In the genomic region with DNA sequence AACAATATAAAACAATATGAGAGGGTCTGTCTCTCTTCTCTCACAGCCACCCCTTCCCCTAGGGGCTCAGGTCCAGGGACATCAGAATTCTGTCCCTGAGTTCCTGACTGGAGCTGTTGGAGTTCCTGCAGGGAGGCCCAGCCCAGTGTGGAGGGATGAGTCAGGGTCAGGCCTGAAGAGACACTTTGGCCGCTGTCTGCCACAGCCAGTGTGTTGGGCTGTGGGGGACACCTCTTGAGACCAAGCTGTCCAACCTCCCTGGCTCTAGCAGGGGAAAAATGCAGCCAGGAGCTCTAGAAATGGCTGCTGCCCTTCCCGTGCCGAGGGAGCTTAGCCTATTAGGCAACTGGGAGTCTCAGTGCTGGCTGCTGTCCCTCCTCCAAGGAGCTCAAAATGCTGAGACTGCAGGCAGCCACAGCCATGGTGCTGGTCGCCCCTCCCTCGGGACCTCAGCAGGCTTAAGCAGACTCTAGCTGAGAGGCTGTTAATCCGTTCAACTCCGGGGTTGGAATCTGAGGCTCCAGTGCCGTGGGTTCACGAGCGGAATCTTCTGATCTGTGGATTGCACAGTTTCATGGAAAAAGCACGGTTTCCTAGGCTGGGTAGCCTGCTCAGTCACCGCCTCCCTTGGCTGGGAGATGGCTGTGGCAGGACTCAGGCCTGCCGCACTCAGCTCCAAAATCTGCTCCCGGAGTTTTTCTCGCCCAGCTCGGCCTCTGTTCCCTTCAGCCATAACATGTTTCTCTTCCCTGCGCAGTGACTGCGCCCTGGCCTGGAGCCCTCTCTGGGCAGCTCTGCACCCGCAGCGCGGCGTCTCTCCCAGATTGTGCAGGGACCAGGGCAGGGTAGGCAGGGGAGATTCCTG, we compare ENCODE assay signal across 1 cellular context.
TF ChIP-seq lines count a peak whose summit lies in the region.

No MANE protein-coding gene starts in this region.

TF ChIP-seq in HepG2, 621 proteins besides CTCF, POLR2A, EP300 and RAD21 (continued from another document):
- TF ChIP-seq, protein P1, sequence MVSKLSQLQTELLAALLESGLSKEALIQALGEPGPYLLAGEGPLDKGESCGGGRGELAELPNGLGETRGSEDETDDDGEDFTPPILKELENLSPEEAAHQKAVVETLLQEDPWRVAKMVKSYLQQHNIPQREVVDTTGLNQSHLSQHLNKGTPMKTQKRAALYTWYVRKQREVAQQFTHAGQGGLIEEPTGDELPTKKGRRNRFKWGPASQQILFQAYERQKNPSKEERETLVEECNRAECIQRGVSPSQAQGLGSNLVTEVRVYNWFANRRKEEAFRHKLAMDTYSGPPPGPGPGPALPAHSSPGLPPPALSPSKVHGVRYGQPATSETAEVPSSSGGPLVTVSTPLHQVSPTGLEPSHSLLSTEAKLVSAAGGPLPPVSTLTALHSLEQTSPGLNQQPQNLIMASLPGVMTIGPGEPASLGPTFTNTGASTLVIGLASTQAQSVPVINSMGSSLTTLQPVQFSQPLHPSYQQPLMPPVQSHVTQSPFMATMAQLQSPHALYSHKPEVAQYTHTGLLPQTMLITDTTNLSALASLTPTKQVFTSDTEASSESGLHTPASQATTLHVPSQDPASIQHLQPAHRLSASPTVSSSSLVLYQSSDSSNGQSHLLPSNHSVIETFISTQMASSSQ (IDR thresholded peaks at IDR 0.05; ENCODE audit: low read depth), result peak; percentile 6
- TF ChIP-seq, protein P1 (CRISPR knock-in tag; IDR thresholded peaks at IDR 0.05; ENCODE audit: borderline replicate concordance), result 0 out of 2 replicates have a peak, but pooled peaks have one; percentile 56
- TF ChIP-seq SALL1 (CRISPR knock-in tag; IDR thresholded peaks at IDR 0.05), result 0 out of 2 replicates have a peak, but pooled peaks have one; percentile 17
- TF ChIP-seq ZNF230 (CRISPR knock-in tag; IDR thresholded peaks at IDR 0.05), result 0 out of 2 replicates have a peak, but pooled peaks have one; percentile 56
- 0 out of 2 replicates have a peak, but pooled peaks have one; percentile 30 for TF ChIP-seq ZNF343 (CRISPR knock-in tag; IDR thresholded peaks at IDR 0.05)
- TF ChIP-seq ZSCAN25 (CRISPR knock-in tag; IDR thresholded peaks at IDR 0.05), result no peak
- TF ChIP-seq NR1H2 (CRISPR knock-in tag; IDR thresholded peaks at IDR 0.05; ENCODE audit: borderline replicate concordance, low read depth), result no peak
- no peak for TF ChIP-seq CC2D1A (CRISPR knock-in tag; IDR thresholded peaks at IDR 0.05)
- peak; percentile 39 for TF ChIP-seq PHF8 (CRISPR knock-in tag; IDR thresholded peaks at IDR 0.05)
- TF ChIP-seq ZNF614 (CRISPR knock-in tag; IDR thresholded peaks at IDR 0.05; ENCODE audit: borderline replicate concordance), result 0 out of 2 replicates have a peak, but pooled peaks have one; percentile 0
- TF ChIP-seq NR2C2 (CRISPR knock-in tag; IDR thresholded peaks at IDR 0.05; ENCODE audit: borderline replicate concordance), result 0 out of 2 replicates have a peak, but pooled peaks have one; percentile 30
- TF ChIP-seq ZNF441 (CRISPR knock-in tag; IDR thresholded peaks at IDR 0.05; ENCODE audit: borderline replicate concordance), result 0 out of 2 replicates have a peak, but pooled peaks have one; percentile 53
- peak; percentile 36; the same call in 1 of the 2 replicates for TF ChIP-seq FOSL2 (CRISPR knock-in tag; IDR thresholded peaks at IDR 0.05)
- TF ChIP-seq ZBTB42 (CRISPR knock-in tag; IDR thresholded peaks at IDR 0.05), result 0 out of 2 replicates have a peak, but pooled peaks have one; percentile 37
- no peak for TF ChIP-seq SMAD3 (CRISPR knock-in tag; IDR thresholded peaks at IDR 0.05)
- TF ChIP-seq ZFY (CRISPR knock-in tag; IDR thresholded peaks at IDR 0.05), result peak; percentile 80
- no peak for TF ChIP-seq ZBTB26 (CRISPR knock-in tag; IDR thresholded peaks at IDR 0.05; ENCODE audit: borderline replicate concordance)
- no peak for TF ChIP-seq SMARCE1 (IDR thresholded peaks at IDR 0.05; ENCODE audit: borderline replicate concordance)
- no peak for TF ChIP-seq FOXP1 (IDR thresholded peaks at IDR 0.05)
- no peak for TF ChIP-seq FOXP1 (CRISPR knock-in tag; IDR thresholded peaks at IDR 0.05)
- TF ChIP-seq DMAP1 (CRISPR knock-in tag; IDR thresholded peaks at IDR 0.05), result 0 out of 2 replicates have a peak, but pooled peaks have one; percentile 10
- TF ChIP-seq TAF1 (CRISPR knock-in tag; IDR thresholded peaks at IDR 0.05), result peak; percentile 39
- peak; percentile 39; the same call in 1 of the 2 replicates for TF ChIP-seq ZNF292 (CRISPR knock-in tag; IDR thresholded peaks at IDR 0.05; ENCODE audit: borderline replicate concordance, low read depth)
- TF ChIP-seq ZBTB38 (CRISPR knock-in tag; IDR thresholded peaks at IDR 0.05), result peak; percentile 62; the same call in 1 of the 2 replicates
- TF ChIP-seq TRAFD1 (CRISPR knock-in tag; IDR thresholded peaks at IDR 0.05; ENCODE audit: borderline replicate concordance), result no peak
- no peak for TF ChIP-seq ZFP37 (CRISPR knock-in tag; IDR thresholded peaks at IDR 0.05; ENCODE audit: borderline replicate concordance)
- TF ChIP-seq ZNF317 (CRISPR knock-in tag; IDR thresholded peaks at IDR 0.05), result no peak
- 0 out of 2 replicates have a peak, but pooled peaks have one; percentile 43 for TF ChIP-seq ZNF451 (CRISPR knock-in tag; IDR thresholded peaks at IDR 0.05)
TF ChIP-seq in HepG2: peak in this region for 33.
